8 cellular contexts compared by ENCODE assay signal in genomic region chr16:16369081-16369856, GRCh38. TPM values are rescaled to one million over a fixed set of nuclear protein-coding genes. Genes with fewer than 3 reads are reported as not detected.
DNase-seq lines count a peak whose midpoint lies in the region; ATAC-seq and TF ChIP-seq lines count a peak whose summit lies in the region.
"Not testable (repeated sequence)": the region's sequence is repeated elsewhere in the genome, so short reads cannot be mapped to it uniquely, and the experiment has no call there.

No MANE protein-coding gene starts in this region.

- TF ChIP-seq EP300 in suprapubic skin (IDR thresholded peaks at IDR 0.05): not testable (repeated sequence)

- H3K4me1 Mint-ChIP-seq in activated CD4-positive, alpha-beta T cell treated with anti-CD3 and anti-CD28 coated beads for 36 hours; chondrocyte (ENCODE audit: low read depth): not testable (repeated sequence)

- CTCF ChIA-PET in activated CD4-positive, alpha-beta T cell treated with anti-CD3 and anti-CD28 coated beads for 36 hours (lab: Charles Lee): not testable (repeated sequence)

- in situ Hi-C loops in G401 (cut with HindIII; ENCODE audit: low sequenced_read_pairs): not testable (repeated sequence)

- not testable (repeated sequence) for H3K36me3 ChIP-seq in suprapubic skin

- POLR2A ChIA-PET in activated CD4-positive, alpha-beta T cell treated with anti-CD3 and anti-CD28 coated beads for 36 hours (lab: Charles Lee): not testable (repeated sequence)

- not testable (repeated sequence) for H3K27ac ChIP-seq in suprapubic skin

- not testable (repeated sequence) for H3K9me3 Mint-ChIP-seq in activated CD4-positive, alpha-beta T cell treated with anti-CD3 and anti-CD28 coated beads for 36 hours (ENCODE audit: low read depth); chondrocyte (ENCODE audit: low read depth)

- TF ChIP-seq CTCF in chondrocyte (IDR thresholded peaks at IDR 0.05); suprapubic skin (IDR thresholded peaks at IDR 0.05): not testable (repeated sequence)

- TF ChIP-seq POLR2A in suprapubic skin (IDR thresholded peaks at IDR 0.05): not testable (repeated sequence)

- intact Hi-C loops in activated CD4-positive, alpha-beta T cell treated with anti-CD3 and anti-CD28 coated beads for 36 hours (cut with DNase I, micrococcal nuclease); Right ventricle myocardium inferior (cut with DNase I); posterior vena cava (cut with DNase I): not testable (repeated sequence)

- H3K27me3 ChIP-seq in suprapubic skin: not testable (repeated sequence)

- ATAC-seq in activated CD4-positive, alpha-beta T cell treated with anti-CD3 and anti-CD28 coated beads for 36 hours; Right ventricle myocardium inferior: not testable (repeated sequence)

- H3K4me1 ChIP-seq in suprapubic skin: not testable (repeated sequence)

- not testable (repeated sequence) for H3K4me3 ChIP-seq in suprapubic skin

- H3K4me3 Mint-ChIP-seq in activated CD4-positive, alpha-beta T cell treated with anti-CD3 and anti-CD28 coated beads for 36 hours; chondrocyte (ENCODE audit: unreplicated experiment): not testable (repeated sequence)

- not testable (repeated sequence) for H3K27ac Mint-ChIP-seq in activated CD4-positive, alpha-beta T cell treated with anti-CD3 and anti-CD28 coated beads for 36 hours; chondrocyte (ENCODE audit: unreplicated experiment)

- H3K36me3 Mint-ChIP-seq in activated CD4-positive, alpha-beta T cell treated with anti-CD3 and anti-CD28 coated beads for 36 hours (ENCODE audit: low read depth); chondrocyte (ENCODE audit: low read depth): not testable (repeated sequence)

- peak; percentile 0 for DNase-seq in G401 (ENCODE audit: low spot score)
- DNase-seq in activated CD4-positive, alpha-beta T cell treated with anti-CD3 and anti-CD28 coated beads for 36 hours: peak; percentile 15
- peak; percentile 47 for DNase-seq in activated CD8-positive, alpha-beta memory T cell treated with anti-CD3 and anti-CD28 coated beads, Interleukin-2, amount 50 U/mL, for 48 hours
- DNase-seq in chondrocyte (ENCODE audit: low spot score): peak; percentile 84
- peak; percentile 47 for DNase-seq in Right ventricle myocardium inferior (ENCODE audit: missing footprints)
- DNase-seq in left kidney (ENCODE audit: low read depth, low spot score): peak; percentile 19
- peak; percentile 2 for DNase-seq in posterior vena cava (ENCODE audit: low spot score)
- peak; percentile 37 to 69 for DNase-seq in suprapubic skin (ENCODE audit: low spot score in 2 of 2)

- not testable (repeated sequence) for H3K9me3 ChIP-seq in suprapubic skin

- H3K27me3 Mint-ChIP-seq in activated CD4-positive, alpha-beta T cell treated with anti-CD3 and anti-CD28 coated beads for 36 hours; chondrocyte (ENCODE audit: low read depth): not testable (repeated sequence)

- no CpG with 5 or more reads among the region's 45 CpGs for WGBS in suprapubic skin

RNA-seq across cellular contexts. Expression of gene NPIPA7, which starts 9.7 kb away (rescaled TPM):
- 0.75 and 5.4 TPM in 2 replicates for total RNA-seq in G401 (2014; rRNA removed; shearing (Covaris generic))
- total RNA-seq in activated CD4-positive, alpha-beta T cell treated with anti-CD3 and anti-CD28 coated beads for 36 hours: 10 to 100 TPM in 1 of 2 experiments, 1 to 10 TPM in 1; 6.7 to 13.7 TPM
- total RNA-seq in chondrocyte (6.0 to 7.9 TPM (median 6.7 TPM) in 3 replicates), Right ventricle myocardium inferior (3.0 TPM), posterior vena cava (10 to 100 TPM in 1 of 2 donors, 1 to 10 TPM in 1; 4.5 to 15.9 TPM), suprapubic skin (10 to 100 TPM in 1 of 4 donors, 1 to 10 TPM in 3; 4.9 to 11.7 (median 9.8) TPM)

Comparison
In these comparisons a context has a peak if more than half of its experiments do, and no peak if none do; other contexts are left out.
1. DNase-seq: peak in every context shown above with its lines; median percentile 84 in chondrocyte; 53 in suprapubic skin; 47 in activated CD8-positive, alpha-beta memory T cell treated with anti-CD3 and anti-CD28 coated beads, Interleukin-2, amount 50 U/mL, for 48 hours; 47 in Right ventricle myocardium inferior; 19 in left kidney; 15 in activated CD4-positive, alpha-beta T cell treated with anti-CD3 and anti-CD28 coated beads for 36 hours; 2 in posterior vena cava; 0 in G401.